Comparison of ENCODE assay signal across 30 cellular contexts in genomic region chr6:1599469-1599868, GRCh38. TPM values are rescaled to one million over a fixed set of nuclear protein-coding genes. Genes with fewer than 3 reads are reported as not detected.
"Had no signal": no experiment of that assay in that cellular context is flagged by ENCODE, and none has a peak within 500 bp of the region (broad histone marks: within the 10 kb centered on the region; RNA-seq: fewer than 3 reads in every experiment).

No MANE protein-coding gene starts in this region.

- DNase-seq: activated B cell treated with CpG ODN at 0.5 μM for 24 hours; activated CD4-positive, alpha-beta memory T cell treated with anti-CD3 and anti-CD28 coated beads, Interleukin-2, amount 10 ng/mL, durations not matched to agents 7 days and 5 days; activated CD4-positive, alpha-beta T cell treated with anti-CD3 and anti-CD28 coated beads for 36 hours; activated CD4-positive, alpha-beta T cell treated with anti-CD3 and anti-CD28 coated beads, Interleukin-2, amount 10 ng/mL, durations not matched to agents 7 days and 5 days; activated CD4-positive, alpha-beta T cell treated with anti-CD3 and anti-CD28 coated beads, Interleukin-2, amount 50 U/mL, for 4 hours; activated CD8-positive, alpha-beta memory T cell treated with anti-CD3 and anti-CD28 coated beads, Interleukin-2, amount 50 U/mL, for 48 hours; activated gamma-delta T cell; activated naive CD4-positive, alpha-beta T cell; activated naive CD4-positive, alpha-beta T cell treated with anti-CD3 and anti-CD28 coated beads, Interleukin-2, amount 10 ng/mL, durations not matched to agents 7 days and 5 days; activated naive CD8-positive, alpha-beta T cell treated with anti-CD3 and anti-CD28 coated beads, Interleukin-2, amount 10 ng/mL, durations not matched to agents 7 days and 5 days; activated T-cell treated with anti-CD3 and anti-CD28 coated beads for 4 hours; activated T-cell treated with anti-CD3 and anti-CD28 coated beads, Interleukin-2, amount 50 U/mL, for 24 hours; activated T-cell treated with anti-CD3 and anti-CD28 coated beads, Interleukin-2, amount 50 U/mL, for 72 hours; brain microvascular endothelial cell; dorsolateral prefrontal cortex; effector memory CD4-positive, alpha-beta T cell; erythroblast; foreskin keratinocyte; gastrocnemius medialis; glutamatergic neuron; T-helper 1 cell; T-helper 17 cell; T1000; WERI-Rb-1 had no signal

- FAIRE-seq: astrocyte, bronchial epithelial cell had no signal

- H3K4me3 ChIP-seq: coronary artery, dorsolateral prefrontal cortex, esophagus muscularis mucosa, gastrocnemius medialis had no signal

- ATAC-seq: activated CD4-positive, alpha-beta T cell treated with anti-CD3 and anti-CD28 coated beads for 36 hours; activated CD4-positive, CD25-positive, alpha-beta regulatory T cell treated with anti-CD3 and anti-CD28 coated beads, Interleukin-2, amount 50 U/mL, for 24 hours; activated naive CD4-positive, alpha-beta T cell treated with anti-CD3 and anti-CD28 coated beads, Interleukin-2, amount 50 U/mL, for 72 hours; activated T-cell treated with anti-CD3 and anti-CD28 coated beads, Interleukin-2, amount 50 U/mL, for 72 hours; foreskin keratinocyte; gastrocnemius medialis; T-helper 17 cell had no signal

- H3K27ac ChIP-seq: brain microvascular endothelial cell, coronary artery, dorsolateral prefrontal cortex, esophagus muscularis mucosa, foreskin keratinocyte, gastrocnemius medialis, WERI-Rb-1 had no signal

- H3K4me1 ChIP-seq: foreskin keratinocyte had no signal

- H3K9me3 ChIP-seq: esophagus muscularis mucosa, gastrocnemius medialis had no signal

- H3K36me3 ChIP-seq: brain microvascular endothelial cell, esophagus muscularis mucosa, gastrocnemius medialis, WERI-Rb-1 had no signal

RNA-seq across cellular contexts. Expression of gene FOXC1, which starts 10.2 kb away (rescaled TPM):
- total RNA-seq: activated CD4-positive, alpha-beta T cell treated with anti-CD3 and anti-CD28 coated beads, Interleukin-2, amount 10 ng/mL, durations not matched to agents 7 days and 5 days; activated naive CD8-positive, alpha-beta T cell treated with anti-CD3 and anti-CD28 coated beads, Interleukin-2, amount 10 ng/mL, durations not matched to agents 7 days and 5 days had no signal
